27 cellular contexts compared by ENCODE assay signal in genomic region chr3:67920969-67921368, GRCh38.
"Had no signal": no experiment of that assay in that cellular context is flagged by ENCODE, and none has a peak within 500 bp of the region (broad histone marks: within the 10 kb centered on the region; RNA-seq: fewer than 3 reads in every experiment).

No MANE protein-coding gene starts in this region.

- H3K36me3 ChIP-seq: neutrophil, ovary, right lobe of liver, sigmoid colon, stomach, thoracic aorta, thyroid gland, tibial nerve, upper lobe of left lung, vagina had no signal

- H3K27me3 ChIP-seq: neutrophil, ovary, right lobe of liver, sigmoid colon, stomach, thyroid gland, tibial nerve, upper lobe of left lung, vagina had no signal

- H3K27ac ChIP-seq: neutrophil, ovary, parathyroid adenoma, psoas muscle, right lobe of liver, sigmoid colon, stomach, thoracic aorta, thyroid gland, tibial nerve, upper lobe of left lung, vagina had no signal

- FAIRE-seq: small intestine, urothelium cell line had no signal

- H2AFZ ChIP-seq: parathyroid adenoma had no signal

- DNase-seq: naive thymus-derived CD4-positive, alpha-beta T cell; natural killer cell; nephron progenitor cell; nucleus accumbens; ovary; posterior cingulate gyrus; psoas muscle; right cardiac atrium; right lobe of liver; sigmoid colon; small intestine; stimulated activated CD4-positive, alpha-beta T cell treated with anti-CD3 and anti-CD28 coated beads, Interleukin-15, amount 100 ng/mL, for 24 hours; stimulated activated CD4-positive, alpha-beta T cell treated with anti-CD3 and anti-CD28 coated beads, Interleukin-2, amount 100 ng/mL, for 24 hours; stimulated activated CD4-positive, alpha-beta T cell treated with anti-CD3 and anti-CD28 coated beads, Interleukin-2, amount 100 ng/mL, for 48 hours; stimulated activated CD4-positive, alpha-beta T cell treated with anti-CD3 and anti-CD28 coated beads, Interleukin-4, amount 100 ng/mL, for 24 hours; stimulated activated naive B cell treated with anti-CD40 and anti-IgM and Interleukin-4, amounts not matched to agents 10 μg/mL and 1 μg/mL and 100 μg/mL, for 72 hours; stimulated activated naive CD4-positive, alpha-beta T cell treated with Interleukin-2 at 50 U/mL for 16 hours; stomach; thyroid gland; upper lobe of left lung had no signal

- H3K79me2 ChIP-seq: parathyroid adenoma had no signal

- ATAC-seq: naive thymus-derived CD4-positive, alpha-beta T cell; natural killer cell; psoas muscle; right cardiac atrium; right lobe of liver; stimulated activated effector memory CD8-positive, alpha-beta T cell treated with anti-CD3 and anti-CD28 coated beads, Interleukin-12 subunit alpha, Interleukin-12 subunit beta, amount 100 ng/mL, for 72 hours; stimulated activated naive B cell treated with anti-CD40 and anti-IgM and Interleukin-4, amounts not matched to agents 10 μg/mL and 1 μg/mL and 100 μg/mL, for 72 hours had no signal

- H3K9me3 ChIP-seq: neutrophil, ovary, psoas muscle, right lobe of liver, sigmoid colon, thoracic aorta, thyroid gland, upper lobe of left lung, vagina had no signal

- H3K4me3 ChIP-seq: ovary, psoas muscle, right lobe of liver, sigmoid colon, stomach, thoracic aorta, thyroid gland, tibial nerve, upper lobe of left lung, vagina had no signal

- H3K9ac ChIP-seq: parathyroid adenoma had no signal

- H3K4me1 ChIP-seq: parathyroid adenoma, psoas muscle, stomach, thyroid gland, tibial nerve, upper lobe of left lung, vagina had no signal
